21 cellular contexts compared by ENCODE assay signal in the genomic region with DNA sequence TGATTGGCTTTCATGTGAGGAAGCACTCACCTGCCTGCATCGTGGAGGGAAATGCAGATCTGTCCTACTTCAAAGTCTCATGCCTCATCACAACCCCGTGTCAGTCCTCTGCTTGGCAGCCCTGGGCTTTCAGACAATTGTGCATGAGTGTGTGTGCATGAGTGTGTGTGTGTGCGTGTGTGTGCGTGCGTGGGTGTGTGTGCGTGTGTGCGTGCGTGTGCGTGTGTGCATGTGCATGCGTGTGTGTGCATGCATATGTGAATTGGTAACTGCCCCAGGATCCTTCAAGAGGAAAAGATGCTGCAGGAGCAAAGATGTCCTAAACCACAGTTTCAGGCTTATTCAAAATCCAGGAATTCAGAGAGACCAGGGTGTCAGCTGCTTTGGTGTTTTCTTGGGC.
"Had no signal": no experiment of that assay in that cellular context is flagged by ENCODE, and none has a peak within 500 bp of the region (broad histone marks: within the 10 kb centered on the region; RNA-seq: fewer than 3 reads in every experiment).

No MANE protein-coding gene starts in this region.

- H3K4me3 Mint-ChIP-seq: activated T-cell treated with anti-CD3 and anti-CD28 coated beads, Interleukin-2, amount 50 U/mL, for 24 hours; activated T-helper 17 cell treated with anti-CD3 and anti-CD28 coated beads, Interleukin-2, amount 50 U/mL, for 72 hours; naive B cell; neural crest cell; stimulated activated naive B cell treated with anti-CD40 and anti-IgM and Interleukin-4, amounts not matched to agents 10 μg/mL and 1 μg/mL and 100 μg/mL, for 72 hours; type B pancreatic cell had no signal

- ATAC-seq: activated naive CD4-positive, alpha-beta T cell treated with anti-CD3 and anti-CD28 coated beads, Interleukin-2, amount 50 U/mL, for 72 hours; activated T-helper 17 cell treated with anti-CD3 and anti-CD28 coated beads, Interleukin-2, amount 50 U/mL, for 72 hours; esophagus mucosa; left lobe of liver; lower lobe of right lung; sciatic nerve; stimulated activated naive B cell treated with anti-CD40 and anti-IgM and Interleukin-4, amounts not matched to agents 10 μg/mL and 1 μg/mL and 100 μg/mL, for 72 hours had no signal

- H3K36me3 Mint-ChIP-seq: activated naive CD4-positive, alpha-beta T cell treated with anti-CD3 and anti-CD28 coated beads, Interleukin-2, amount 50 U/mL, for 72 hours; naive B cell; type B pancreatic cell had no signal

- H3K4me3 ChIP-seq: hepatocyte, lower lobe of right lung, smooth muscle cell had no signal

- DNase-seq: activated CD4-positive, CD25-positive, alpha-beta regulatory T cell treated with anti-CD3 and anti-CD28 coated beads, Interleukin-2, amount 50 U/mL, for 72 hours; activated T-cell treated with anti-CD3 and anti-CD28 coated beads, Interleukin-2, amount 50 U/mL, for 24 hours; central memory CD4-positive, alpha-beta T cell; effector memory CD4-positive, alpha-beta T cell; foreskin melanocyte; glutamatergic neuron; immature natural killer cell; lower lobe of right lung; naive B cell; stimulated activated CD4-positive, alpha-beta T cell treated with anti-CD3 and anti-CD28 coated beads, Interleukin-15, amount 100 ng/mL, for 24 hours; stimulated activated naive B cell treated with anti-CD40 and anti-IgM and Interleukin-4, amounts not matched to agents 10 μg/mL and 1 μg/mL and 100 μg/mL, for 72 hours; T-helper 2 cell had no signal

- H3K9me3 Mint-ChIP-seq: activated naive CD4-positive, alpha-beta T cell treated with anti-CD3 and anti-CD28 coated beads, Interleukin-2, amount 50 U/mL, for 72 hours; activated T-cell treated with anti-CD3 and anti-CD28 coated beads, Interleukin-2, amount 50 U/mL, for 24 hours; activated T-helper 17 cell treated with anti-CD3 and anti-CD28 coated beads, Interleukin-2, amount 50 U/mL, for 72 hours; immature natural killer cell; naive B cell; neural crest cell; stimulated activated naive B cell treated with anti-CD40 and anti-IgM and Interleukin-4, amounts not matched to agents 10 μg/mL and 1 μg/mL and 100 μg/mL, for 72 hours; type B pancreatic cell had no signal

- H3K27ac Mint-ChIP-seq: activated T-cell treated with anti-CD3 and anti-CD28 coated beads, Interleukin-2, amount 50 U/mL, for 24 hours; activated T-helper 17 cell treated with anti-CD3 and anti-CD28 coated beads, Interleukin-2, amount 50 U/mL, for 72 hours; immature natural killer cell; type B pancreatic cell had no signal

- H3K9me3 ChIP-seq: lower lobe of right lung had no signal

- H3K27ac ChIP-seq: hepatocyte, lower lobe of right lung had no signal

- H3K27me3 ChIP-seq: hepatocyte had no signal

- H3K4me1 ChIP-seq: lower lobe of right lung had no signal

- H3K27me3 Mint-ChIP-seq: activated T-cell treated with anti-CD3 and anti-CD28 coated beads, Interleukin-2, amount 50 U/mL, for 24 hours; activated T-helper 17 cell treated with anti-CD3 and anti-CD28 coated beads, Interleukin-2, amount 50 U/mL, for 72 hours; stimulated activated naive B cell treated with anti-CD40 and anti-IgM and Interleukin-4, amounts not matched to agents 10 μg/mL and 1 μg/mL and 100 μg/mL, for 72 hours; type B pancreatic cell had no signal
